In genomic region chr1:162822391-162823200, GRCh38 we compare ENCODE assay signal across 8 cellular contexts. TPM values are rescaled to one million over a fixed set of nuclear protein-coding genes. Genes with fewer than 3 reads are reported as not detected.
A peak's percentile ranks its signal among the peaks of the same experiment; 100 is the strongest.
DNase-seq lines count a peak whose midpoint lies in the region; ATAC-seq and TF ChIP-seq lines count a peak whose summit lies in the region.

No MANE protein-coding gene starts in this region.

- H3K27ac ChIP-seq in ascending aorta (no peak overlapping the region), gastrocnemius medialis (no peak overlapping the region)

- H3K4me1 ChIP-seq in ascending aorta, result no peaks in the 10 kb centered on the region
- H3K4me1 ChIP-seq in gastrocnemius medialis, result no peaks in the 10 kb centered on the region

- no peaks in the 10 kb centered on the region for H3K27me3 ChIP-seq in GM06990 (replicated peaks; ENCODE audit: control insufficient read depth, insufficient read depth, low read length)
- H3K27me3 ChIP-seq in ascending aorta, result no peaks in the 10 kb centered on the region
- peaks cover 5 to 18% (median 16%) of the 10 kb centered on the region in 3 donors for H3K27me3 ChIP-seq in gastrocnemius medialis

- no peak for TF ChIP-seq POLR2A in gastrocnemius medialis (IDR thresholded peaks at IDR 0.05)

- intact Hi-C loops in ascending aorta (cut with DNase I) (no loop called here), gastrocnemius medialis (cut with DNase I; ENCODE audit: low total_unique reads) (no loop called here)

- H3K4me3 ChIP-seq in GM06990 (replicated peaks; ENCODE audit: low read depth, low read length) (peak overlapping the region; percentile 47), ascending aorta (peak overlapping the region; percentile 54 to 67), iPS-11a (ENCODE audit: low read depth, low read length) (peak overlapping the region; percentile 64), gastrocnemius medialis (peak overlapping the region in 3 of 4 donors; percentile 31 to 51 (median 35))

- ATAC-seq in gastrocnemius medialis, result no peak
- ATAC-seq in HG03521 (IDR thresholded peaks at IDR 0.05; ENCODE audit: unreplicated experiment), result no peak
- no peak for ATAC-seq in GM21526 (IDR thresholded peaks at IDR 0.05; ENCODE audit: low FRiP score, unreplicated experiment)

- DNase-seq in GM06990 (ENCODE audit: extremely low read depth, insufficient read length), result no peak
- peak; percentile 71 to 81 for DNase-seq in NCI-H2081 (lab: John Stamatoyannopoulos, UW)
- no peak for DNase-seq in ascending aorta (ENCODE audit: low spot score in 2 of 2)
- no peak for DNase-seq in gastrocnemius medialis
- no peak for DNase-seq in SIG-M5 treated with dmso at 0.1 percent for 504 hours (lab: John Stamatoyannopoulos, UW; ENCODE audit: unreplicated experiment)

- TF ChIP-seq CTCF in GM06990 (IDR thresholded peaks at IDR 0.05; ENCODE audit: insufficient read depth, low read length, poor library complexity, severe bottlenecking), result no peak
- TF ChIP-seq CTCF in ascending aorta (IDR thresholded peaks at IDR 0.05), result no peak
- TF ChIP-seq CTCF in gastrocnemius medialis (IDR thresholded peaks at IDR 0.05 in 4 of 5, conservative IDR thresholded peaks at IDR 0.05 in 1 of 5), result no peak

- H3K36me3 ChIP-seq in GM06990 (ENCODE audit: control insufficient read depth, insufficient read depth, low read length), result no peaks in the 10 kb centered on the region
- no peaks in the 10 kb centered on the region for H3K36me3 ChIP-seq in ascending aorta
- no peaks in the 10 kb centered on the region for H3K36me3 ChIP-seq in gastrocnemius medialis

- in situ Hi-C loops in gastrocnemius medialis (cut with MboI; ENCODE audit: low sequenced_read_pairs in 4 of 4), result no loop called here

- H3K9me3 ChIP-seq in ascending aorta, result no peaks in the 10 kb centered on the region
- no peaks in the 10 kb centered on the region for H3K9me3 ChIP-seq in gastrocnemius medialis

RNA-seq across cellular contexts. Expression of gene HSD17B7, which starts 32.1 kb away (rescaled TPM):
- total RNA-seq in ascending aorta (6.6 TPM), gastrocnemius medialis (1 to 10 TPM in 3 of 4 donors, under 1 TPM in 1; 0.87 to 3.3 (median 2.4) TPM)

RNA-seq across cellular contexts. Expression of gene CCDC190, which starts 38.4 kb away (rescaled TPM):
- total RNA-seq in ascending aorta (1.9 TPM), gastrocnemius medialis (not detected)

Comparison
In these comparisons a context has a peak if more than half of its experiments do, and no peak if none do; other contexts are left out.
1. DNase-seq: peak in NCI-H2081 (2 of 2); none in GM06990 (single experiment), ascending aorta (0 of 2), gastrocnemius medialis (0 of 2) and SIG-M5 treated with dmso at 0.1 percent for 504 hours (single experiment).
2. Peak in every context shown above with its lines, with median percentiles within 50 percentile points of each other: H3K4me3 ChIP-seq.